Comparison of ENCODE assay signal across 30 cellular contexts in the genomic region with DNA sequence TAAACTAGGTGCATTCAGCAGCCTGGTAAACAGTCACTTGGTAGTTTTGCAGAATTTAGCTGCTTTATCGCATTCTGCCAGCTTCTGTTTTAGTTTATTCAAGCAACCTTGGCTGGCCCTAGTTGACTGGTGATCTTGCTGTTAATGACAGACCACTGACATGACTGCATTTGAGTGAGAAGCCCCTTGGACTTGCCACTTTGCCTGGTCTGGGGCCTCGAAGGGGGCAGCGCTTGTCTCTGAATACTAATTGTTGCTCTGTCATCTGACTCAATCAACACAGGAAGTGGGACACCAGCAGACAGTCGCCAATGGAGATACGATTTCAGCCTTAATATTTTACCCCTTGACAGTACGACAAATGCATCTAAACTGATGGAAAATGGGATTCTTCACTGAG.
"Had no signal": no experiment of that assay in that cellular context is flagged by ENCODE, and none has a peak within 500 bp of the region (broad histone marks: within the 10 kb centered on the region; RNA-seq: fewer than 3 reads in every experiment).

No MANE protein-coding gene starts in this region.

- H3K4me1 ChIP-seq: ascending aorta, breast epithelium had no signal

- ATAC-seq: activated CD4-positive, alpha-beta T cell treated with anti-CD3 and anti-CD28 coated beads for 36 hours; activated CD4-positive, CD25-positive, alpha-beta regulatory T cell treated with anti-CD3 and anti-CD28 coated beads, Interleukin-2, amount 50 U/mL, for 24 hours; activated CD8-positive, alpha-beta memory T cell treated with anti-CD3 and anti-CD28 coated beads, Interleukin-2, amount 10 ng/mL, durations not matched to agents 7 days and 5 days; activated CD8-positive, alpha-beta T cell treated with anti-CD3 and anti-CD28 coated beads, Interleukin-2, amount 10 ng/mL, durations not matched to agents 7 days and 5 days; activated naive CD8-positive, alpha-beta T cell treated with anti-CD3 and anti-CD28 coated beads, Interleukin-2, amount 50 U/mL, for 24 hours had no signal

- H3K27me3 ChIP-seq: ascending aorta, brain microvascular endothelial cell, breast epithelium had no signal

- H3K9me3 ChIP-seq: ascending aorta, breast epithelium had no signal

- DNase-seq: activated CD4-positive, alpha-beta memory T cell treated with anti-CD3 and anti-CD28 coated beads, Interleukin-2, amount 10 ng/mL, durations not matched to agents 7 days and 5 days; activated CD4-positive, alpha-beta T cell treated with anti-CD3 and anti-CD28 coated beads for 1 hour; activated CD4-positive, alpha-beta T cell treated with anti-CD3 and anti-CD28 coated beads for 36 hours; activated CD4-positive, alpha-beta T cell treated with anti-CD3 and anti-CD28 coated beads for 48 hours; activated CD4-positive, alpha-beta T cell treated with anti-CD3 and anti-CD28 coated beads, Interleukin-2, amount 10 ng/mL, durations not matched to agents 7 days and 5 days; activated CD4-positive, alpha-beta T cell treated with anti-CD3 and anti-CD28 coated beads, Interleukin-2, amount 50 U/mL, for 48 hours; activated CD4-positive, CD25-positive, alpha-beta regulatory T cell; activated CD8-positive, alpha-beta memory T cell treated with anti-CD3 and anti-CD28 coated beads for 24 hours; activated CD8-positive, alpha-beta memory T cell treated with anti-CD3 and anti-CD28 coated beads, Interleukin-2, amount 50 U/mL, for 48 hours; activated CD8-positive, alpha-beta T cell treated with anti-CD3 and anti-CD28 coated beads, Interleukin-2, amount 10 ng/mL, durations not matched to agents 7 days and 5 days; activated effector memory CD4-positive, alpha-beta T cell treated with Interleukin-2 at 50 U/mL for 16 hours; activated gamma-delta T cell; activated naive CD4-positive, alpha-beta T cell treated with anti-CD3 and anti-CD28 coated beads, Interleukin-2, amount 10 ng/mL, durations not matched to agents 7 days and 5 days; activated naive CD4-positive, alpha-beta T cell treated with Interleukin-2 at 50 U/mL for 16 hours; activated naive CD8-positive, alpha-beta T cell treated with anti-CD3 and anti-CD28 coated beads, Interleukin-2, amount 10 ng/mL, durations not matched to agents 7 days and 5 days; activated naive CD8-positive, alpha-beta T cell treated with anti-CD3 and anti-CD28 coated beads, Interleukin-2, amount 50 U/mL, for 24 hours; activated T-cell treated with anti-CD3 and anti-CD28 coated beads, Interleukin-2, amount 50 U/mL, for 24 hours; activated T-cell treated with anti-CD3 and anti-CD28 coated beads, Interleukin-2, amount 50 U/mL, for 48 hours; amygdala; anterior cingulate cortex; brain microvascular endothelial cell; central memory CD4-positive, alpha-beta T cell; T-helper 1 cell; T-helper 2 cell; T-helper 9 cell had no signal

- H3K27ac ChIP-seq: ascending aorta, brain microvascular endothelial cell, breast epithelium, VCaP had no signal

- H3K36me3 ChIP-seq: ascending aorta, brain microvascular endothelial cell, breast epithelium had no signal

- H3K4me3 ChIP-seq: ascending aorta, breast epithelium had no signal
